Comparison of ENCODE assay signal across 16 cellular contexts in genomic region chr5:65068410-65068809, GRCh38.
DNase-seq lines count a peak whose midpoint lies in the region; ATAC-seq lines count a peak whose summit lies in the region.
"Had no signal": no experiment of that assay in that cellular context is flagged by ENCODE, and none has a peak within 500 bp of the region (broad histone marks: within the 10 kb centered on the region; RNA-seq: fewer than 3 reads in every experiment).

No MANE protein-coding gene starts in this region.

- H3K27ac Mint-ChIP-seq in naive B cell = peak overlapping the region in 3 of 6 donors; percentile 78 to 85 (median 85)

- peak; percentile 53 for ATAC-seq in GM18907 (IDR thresholded peaks at IDR 0.05; ENCODE audit: unreplicated experiment)
- ATAC-seq in GM21529 (IDR thresholded peaks at IDR 0.05; ENCODE audit: unreplicated experiment) = peak; percentile 36
- ATAC-seq in HG03159 (IDR thresholded peaks at IDR 0.05; ENCODE audit: unreplicated experiment) = peak; percentile 72
- peak; percentile 65 to 85 for ATAC-seq in naive B cell (ENCODE audit: low read depth in 2 of 2)
- ATAC-seq: esophagus mucosa; right lobe of liver; stimulated activated naive CD8-positive, alpha-beta T cell treated with anti-CD3 and anti-CD28 coated beads, Interleukin-15, Interleukin-2, amounts not matched to agents 100 U/mL and 50 U/mL, for 24 hours had no signal

- peaks cover 22 to 50% (median 30%) of the 10 kb centered on the region in 3 donors for H3K4me1 Mint-ChIP-seq in naive B cell

- H3K36me3 Mint-ChIP-seq in naive B cell = no peaks in the 10 kb centered on the region

- peaks cover 0 to 7% (median 0%) of the 10 kb centered on the region in 7 donors for H3K9me3 Mint-ChIP-seq in naive B cell

- peak; percentile 12 for DNase-seq in naive B cell
- DNase-seq in NCI-H2107 (lab: John Stamatoyannopoulos, UW) = no peak
- no peak for DNase-seq in HT-29 (ENCODE audit: low spot score)
- no peak for DNase-seq in midbrain (lab: John Stamatoyannopoulos, UW)
- no peak for DNase-seq in activated effector memory CD4-positive, alpha-beta T cell treated with Interleukin-2 at 50 U/mL for 16 hours
- DNase-seq: activated CD8-positive, alpha-beta memory T cell treated with anti-CD3 and anti-CD28 coated beads, Interleukin-2, amount 50 U/mL, for 48 hours; amniotic stem cell; DND-41; hippocampal formation; left ventricle myocardium inferior; right lobe of liver; stimulated activated naive CD8-positive, alpha-beta T cell treated with anti-CD3 and anti-CD28 coated beads, Interleukin-15, Interleukin-2, amounts not matched to agents 100 U/mL and 50 U/mL, for 24 hours had no signal

- no peaks in the 10 kb centered on the region for H3K27me3 Mint-ChIP-seq in naive B cell

- H3K4me3 Mint-ChIP-seq in naive B cell = no peak overlapping the region
